ENCODE assay signal across 16 cellular contexts in genomic region chr12:115740586-115741155, GRCh38.
"Had no signal": no experiment of that assay in that cellular context is flagged by ENCODE, and none has a peak within 500 bp of the region (broad histone marks: within the 10 kb centered on the region; RNA-seq: fewer than 3 reads in every experiment).

No MANE protein-coding gene starts in this region.

- H3K27me3 ChIP-seq: foreskin keratinocyte, neutrophil, testis, tibial nerve had no signal

- H3K36me3 ChIP-seq: neutrophil, tibial nerve had no signal

- H3K4me1 ChIP-seq: foreskin keratinocyte, testis, tibial nerve had no signal

- H3K9me3 ChIP-seq: neutrophil, testis, tibial nerve had no signal

- DNase-seq: erythroblast; foreskin keratinocyte; kidney; left cardiac atrium; left ventricle myocardium superior; mesenchymal stem cell; naive thymus-derived CD8-positive, alpha-beta T cell; stimulated activated CD4-positive, alpha-beta T cell treated with anti-CD3 and anti-CD28 coated beads, Interleukin-2, amount 100 ng/mL, for 24 hours; stimulated activated CD4-positive, alpha-beta T cell treated with anti-CD3 and anti-CD28 coated beads, Interleukin-4, amount 100 ng/mL, for 4 hours; stimulated activated naive B cell treated with anti-CD40 and anti-IgM and Interleukin-4, amounts not matched to agents 10 μg/mL and 1 μg/mL and 100 μg/mL, for 72 hours; stimulated activated naive CD8-positive, alpha-beta T cell treated with anti-CD3 and anti-CD28 coated beads, Interleukin-15, amount 100 ng/mL, for 72 hours; testis had no signal

- H3K27ac ChIP-seq: foreskin keratinocyte, neutrophil, testis, tibial nerve had no signal

- FAIRE-seq: endothelial cell of umbilical vein, kidney had no signal

- H3K4me3 ChIP-seq: lung, testis, tibial nerve had no signal
